In genomic region chr12:22408605-22409004, GRCh38 we compare ENCODE assay signal across 1 cellular context.
TF ChIP-seq lines count a peak whose summit lies in the region.

No MANE protein-coding gene starts in this region.

TF ChIP-seq in SK-N-SH, 30 proteins besides CTCF, POLR2A, EP300 and RAD21 (continued from another document):
- TF ChIP-seq TEAD4 (IDR thresholded peaks at IDR 0.05; ENCODE audit: borderline replicate concordance, insufficient read depth) (no peak), GATA2 (CRISPR knock-in tag; IDR thresholded peaks at IDR 0.05) (no peak), FOXM1 (IDR thresholded peaks at IDR 0.05; ENCODE audit: low read depth) (no peak), USF2 (IDR thresholded peaks at IDR 0.05; ENCODE audit: borderline replicate concordance, low read depth, low read length) (no peak), NFIC (IDR thresholded peaks at IDR 0.05; ENCODE audit: borderline replicate concordance) (no peak), MAX (IDR thresholded peaks at IDR 0.05; ENCODE audit: low read depth) (no peak), TCF12 (IDR thresholded peaks at IDR 0.05) (no peak), GABPA (IDR thresholded peaks at IDR 0.05; ENCODE audit: low read depth) (no peak), RFX5 (IDR thresholded peaks at IDR 0.05; ENCODE audit: low read length) (no peak), TAF1 (IDR thresholded peaks at IDR 0.05; ENCODE audit: borderline replicate concordance, low read depth, low read length) (no peak), FOSL2 (IDR thresholded peaks at IDR 0.05; ENCODE audit: borderline replicate concordance, low read depth) (no peak), ZBTB33 (IDR thresholded peaks at IDR 0.05; ENCODE audit: borderline replicate concordance, low read depth) (no peak), NRF1 (IDR thresholded peaks at IDR 0.05; ENCODE audit: low read depth, low read length) (no peak), USF1 (IDR thresholded peaks at IDR 0.05; ENCODE audit: borderline replicate concordance, low read depth) (no peak), FOXJ3 (CRISPR knock-in tag; IDR thresholded peaks at IDR 0.05) (no peak)
